Comparison of ENCODE assay signal across 9 cellular contexts in the genomic region with DNA sequence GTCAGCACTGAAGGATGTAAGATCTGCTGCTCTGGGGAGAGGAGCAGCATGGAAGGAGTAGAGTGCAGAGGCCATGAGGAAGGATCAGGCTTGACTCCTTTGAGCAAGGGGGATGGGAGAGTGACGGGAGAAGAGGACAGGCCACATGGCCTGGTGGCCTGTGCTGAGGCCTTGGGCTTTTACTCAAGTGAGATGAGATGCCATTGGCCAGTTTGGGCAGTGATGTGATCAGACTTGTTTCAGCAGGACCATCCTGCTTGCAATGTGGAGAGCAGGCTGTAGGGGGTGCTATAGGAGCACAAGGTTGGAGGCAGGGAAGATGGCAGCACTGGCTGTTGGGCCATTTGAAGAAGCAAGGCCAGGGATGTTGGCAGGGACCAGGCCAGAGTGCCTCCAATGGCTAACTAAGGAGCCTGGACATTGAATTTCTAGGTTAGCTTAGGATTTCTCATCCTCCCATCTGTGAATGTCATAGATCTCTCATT. TPM values are rescaled to one million over a fixed set of nuclear protein-coding genes. Genes with fewer than 3 reads are reported as not detected.
A peak's percentile ranks its signal among the peaks of the same experiment; 100 is the strongest.
DNase-seq lines count a peak whose midpoint lies in the region; ATAC-seq, FAIRE-seq and TF ChIP-seq lines count a peak whose summit lies in the region.
"Had no signal": no experiment of that assay in that cellular context is flagged by ENCODE, and none has a peak within 500 bp of the region (broad histone marks: within the 10 kb centered on the region; RNA-seq: fewer than 3 reads in every experiment).

No MANE protein-coding gene starts in this region.

- H3K4me1 ChIP-seq in MM.1S (ENCODE audit: low read length) = no peaks in the 10 kb centered on the region

- peak; percentile 11 for DNase-seq in G401 (ENCODE audit: low spot score)
- DNase-seq in MM.1S = peak; percentile 49
- peak; percentile 73 for DNase-seq in activated CD8-positive, alpha-beta memory T cell treated with anti-CD3 and anti-CD28 coated beads for 24 hours
- DNase-seq in foreskin fibroblast = peak in 1 of 2 donors; percentile 29
- DNase-seq in stimulated activated CD4-positive, alpha-beta T cell treated with anti-CD3 and anti-CD28 coated beads, Interleukin-2, amount 100 ng/mL, for 48 hours = peak; percentile 65 to 66
- no peak for DNase-seq in sciatic nerve (ENCODE audit: low spot score)
- DNase-seq in frontal cortex (ENCODE audit: low spot score in 2 of 2) = no peak
- DNase-seq in HuH-7.5 (ENCODE audit: low spot score) = no peak

- no peak overlapping the region for H3K9ac ChIP-seq in MM.1S (ENCODE audit: low read length)

- H3K9me2 ChIP-seq in MM.1S (replicated peaks; ENCODE audit: insufficient read depth, low read length) = no peaks in the 10 kb centered on the region

- no peak overlapping the region for H3K4me3 ChIP-seq in MM.1S (ENCODE audit: low read length)
- no peak overlapping the region for H3K4me3 ChIP-seq in foreskin fibroblast (ENCODE audit: low read depth in 1 of 2, low read length in 2 of 2)

- no peak for FAIRE-seq in frontal cortex (lab: Jason Lieb, UNC)

- no peak overlapping the region for H3K27ac ChIP-seq in MM.1S (ENCODE audit: low read length)

- in situ Hi-C loops in G401 (cut with HindIII; ENCODE audit: low sequenced_read_pairs) = no loop called here

- ATAC-seq in sciatic nerve = no peak

- H3K9me3 ChIP-seq in MM.1S (replicated peaks; ENCODE audit: insufficient read depth, low read length) = no peaks in the 10 kb centered on the region

- H3F3A ChIP-seq in MM.1S (ENCODE audit: insufficient read depth, low read length) = no peaks in the 10 kb centered on the region

- no peaks in the 10 kb centered on the region for H3K79me2 ChIP-seq in MM.1S (ENCODE audit: low read length)

- intact Hi-C loops in sciatic nerve (cut with DNase I) = no loop called here

- H4K20me1 ChIP-seq in MM.1S (ENCODE audit: insufficient read depth, low read length) = no peaks in the 10 kb centered on the region

- no peaks in the 10 kb centered on the region for H3K36me3 ChIP-seq in MM.1S (replicated peaks; ENCODE audit: insufficient read depth, low read length)

- H3K27me3 ChIP-seq in MM.1S (replicated peaks; ENCODE audit: insufficient read depth, low read length) = no peaks in the 10 kb centered on the region

- no peak overlapping the region for H3K4me2 ChIP-seq in MM.1S (ENCODE audit: low read depth, low read length)

- TF ChIP-seq CTCF in MM.1S (IDR thresholded peaks at IDR 0.05; ENCODE audit: low read length) (peak; percentile 68), foreskin fibroblast (IDR thresholded peaks at IDR 0.05; ENCODE audit: low read depth, low read length) (peak; percentile 27)

- no peak overlapping the region for H2AFZ ChIP-seq in MM.1S (ENCODE audit: low read length)

RNA-seq across cellular contexts. Expression of a gene that starts 23.6 kb away (rescaled TPM):
- total RNA-seq in G401 (2014; rRNA removed; shearing (Covaris generic)) = not detected in 2 replicates
- not detected for total RNA-seq in sciatic nerve
- not detected for total RNA-seq in frontal cortex
- total RNA-seq: pulmonary artery endothelial cell had no signal

RNA-seq across cellular contexts. Expression of a gene that starts 34.9 kb away (rescaled TPM):
- total RNA-seq in G401 (2014; rRNA removed; shearing (Covaris generic)) = 19.7 and 25.5 TPM in 2 replicates
- total RNA-seq in sciatic nerve (7.9 TPM), frontal cortex (4.1 TPM)

Comparison
In these comparisons a context has a peak if more than half of its experiments do, and no peak if none do; other contexts are left out.
1. DNase-seq: peak in G401 (single experiment), MM.1S (single experiment), activated CD8-positive, alpha-beta memory T cell treated with anti-CD3 and anti-CD28 coated beads for 24 hours (single experiment) and stimulated activated CD4-positive, alpha-beta T cell treated with anti-CD3 and anti-CD28 coated beads, Interleukin-2, amount 100 ng/mL, for 48 hours (2 of 2); none in sciatic nerve (single experiment), frontal cortex (0 of 2) and HuH-7.5 (single experiment).